In the genomic region with DNA sequence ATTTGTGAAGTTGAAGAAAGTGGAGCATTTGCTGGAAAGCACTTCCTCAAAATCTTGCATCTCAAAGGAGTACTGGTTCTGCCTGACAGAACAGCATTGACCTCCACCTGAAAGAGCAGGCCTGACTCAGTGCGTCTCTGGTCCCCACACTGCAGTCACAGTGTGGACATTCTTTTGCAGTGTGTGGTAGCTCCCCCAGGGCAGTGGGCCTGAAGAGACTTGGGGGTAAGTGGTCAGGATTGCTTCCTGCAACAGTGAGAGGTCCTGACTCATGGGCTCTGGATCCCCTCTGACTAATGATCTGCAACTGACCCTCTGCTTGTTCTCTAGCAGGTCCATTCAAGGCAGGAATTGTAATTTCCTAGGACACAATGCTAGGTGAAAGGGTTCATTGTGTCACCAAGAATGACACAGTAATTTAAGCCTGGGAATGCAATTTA, we compare ENCODE assay signal across 10 cellular contexts.
A peak's percentile ranks its signal among the peaks of the same experiment; 100 is the strongest.
DNase-seq lines count a peak whose midpoint lies in the region; ATAC-seq and TF ChIP-seq lines count a peak whose summit lies in the region.
"Had no signal": no experiment of that assay in that cellular context is flagged by ENCODE, and none has a peak within 500 bp of the region (broad histone marks: within the 10 kb centered on the region; RNA-seq: fewer than 3 reads in every experiment).

No MANE protein-coding gene starts in this region.

- no peaks in the 10 kb centered on the region for H3K79me2 ChIP-seq in neural progenitor cell (ENCODE audit: low read depth)
- H3K79me2 ChIP-seq: parathyroid adenoma had no signal

- no peaks in the 10 kb centered on the region for H3K9me3 ChIP-seq in neural progenitor cell (ENCODE audit: low read depth)

- no peaks in the 10 kb centered on the region for H3K27me3 ChIP-seq in neural progenitor cell
- H3K27me3 ChIP-seq: cardiac muscle cell had no signal

- no peaks in the 10 kb centered on the region for H4K20me1 ChIP-seq in neural progenitor cell (ENCODE audit: low read depth)

- peak overlapping the region; percentile 30 for H3K4me3 Mint-ChIP-seq in neural progenitor cell
- H3K4me3 Mint-ChIP-seq in activated naive CD8-positive, alpha-beta T cell treated with anti-CD3 and anti-CD28 coated beads for 36 hours = no peak overlapping the region
- no peak overlapping the region for H3K4me3 Mint-ChIP-seq in progenitor cell of endocrine pancreas (ENCODE audit: low read depth)

- TF ChIP-seq CTCF in neural progenitor cell (IDR thresholded peaks at IDR 0.05) (no peak), progenitor cell of endocrine pancreas (IDR thresholded peaks at IDR 0.05; ENCODE audit: unreplicated experiment) (no peak)

- no peak overlapping the region for H3K27ac Mint-ChIP-seq in neural progenitor cell
- no peak overlapping the region for H3K27ac Mint-ChIP-seq in activated naive CD8-positive, alpha-beta T cell treated with anti-CD3 and anti-CD28 coated beads for 36 hours
- no peak overlapping the region for H3K27ac Mint-ChIP-seq in progenitor cell of endocrine pancreas

- H3K4me1 ChIP-seq in neural progenitor cell = peaks cover 28% of the 10 kb centered on the region
- H3K4me1 ChIP-seq: parathyroid adenoma had no signal

- no peaks in the 10 kb centered on the region for H3K36me3 ChIP-seq in neural progenitor cell
- H3K36me3 ChIP-seq: cardiac muscle cell had no signal

- H3F3A ChIP-seq in neural progenitor cell (ENCODE audit: low read depth) = peaks cover 13% of the 10 kb centered on the region

- H3K27me3 Mint-ChIP-seq in neural progenitor cell (ENCODE audit: insufficient read depth, low read depth) (peaks cover 2% of the 10 kb centered on the region), progenitor cell of endocrine pancreas (no peaks in the 10 kb centered on the region)
- H3K27me3 Mint-ChIP-seq in activated naive CD8-positive, alpha-beta T cell treated with anti-CD3 and anti-CD28 coated beads for 36 hours = peaks cover 5% of the 10 kb centered on the region

- H3K36me3 Mint-ChIP-seq in neural progenitor cell (no peaks in the 10 kb centered on the region), progenitor cell of endocrine pancreas (ENCODE audit: insufficient read depth) (no peaks in the 10 kb centered on the region)
- H3K36me3 Mint-ChIP-seq in activated naive CD8-positive, alpha-beta T cell treated with anti-CD3 and anti-CD28 coated beads for 36 hours = no peaks in the 10 kb centered on the region

- no peak overlapping the region for H3K4me3 ChIP-seq in neural progenitor cell
- H3K4me3 ChIP-seq: cardiac muscle cell had no signal

- ATAC-seq in GM18909 (IDR thresholded peaks at IDR 0.05; ENCODE audit: poor library complexity, unreplicated experiment) (peak; percentile 67), HG02938 (IDR thresholded peaks at IDR 0.05; ENCODE audit: unreplicated experiment) (peak; percentile 58), SK-N-SH treated with all-trans-retinoic acid at 6 μM for 48 hours (peak; percentile 72)

- H3K4me1 Mint-ChIP-seq in neural progenitor cell (peaks cover 31% of the 10 kb centered on the region), progenitor cell of endocrine pancreas (ENCODE audit: low read depth) (peaks cover 4% of the 10 kb centered on the region)
- no peaks in the 10 kb centered on the region for H3K4me1 Mint-ChIP-seq in activated naive CD8-positive, alpha-beta T cell treated with anti-CD3 and anti-CD28 coated beads for 36 hours

- H3K27ac ChIP-seq in neural progenitor cell = no peak overlapping the region
- H3K27ac ChIP-seq: cardiac muscle cell, parathyroid adenoma had no signal

- H3K9me3 Mint-ChIP-seq in neural progenitor cell = peaks cover 8% of the 10 kb centered on the region
- peaks cover 3% of the 10 kb centered on the region for H3K9me3 Mint-ChIP-seq in activated naive CD8-positive, alpha-beta T cell treated with anti-CD3 and anti-CD28 coated beads for 36 hours
- H3K9me3 Mint-ChIP-seq in progenitor cell of endocrine pancreas (ENCODE audit: low read depth) = peaks cover 3% of the 10 kb centered on the region

- no peak overlapping the region for H2AFZ ChIP-seq in neural progenitor cell (replicated peaks)
- H2AFZ ChIP-seq: parathyroid adenoma had no signal

- H3K9ac ChIP-seq in neural progenitor cell = no peak overlapping the region
- H3K9ac ChIP-seq: parathyroid adenoma had no signal

- peak overlapping the region; percentile 33 for H3K4me2 ChIP-seq in neural progenitor cell

- intact Hi-C loops in head of caudate nucleus (cut with DNase I) = no loop called here

- DNase-seq in neural progenitor cell (ENCODE audit: low spot score) (peak; percentile 34), C1 segment of cervical spinal cord (lab: John Stamatoyannopoulos, UW) (no peak), head of caudate nucleus (no peak), progenitor cell of endocrine pancreas (ENCODE audit: low spot score, unreplicated experiment) (no peak)
- no peak for DNase-seq in activated naive CD8-positive, alpha-beta T cell treated with anti-CD3 and anti-CD28 coated beads for 36 hours

TF ChIP-seq in SK-N-SH treated with all-trans-retinoic acid at 6 μM for 48 hours, 23 proteins besides CTCF, POLR2A, EP300 and RAD21:
- TF ChIP-seq OSR1 (CRISPR knock-in tag; IDR thresholded peaks at IDR 0.05) (no peak), SNAI2 (CRISPR knock-in tag; IDR thresholded peaks at IDR 0.05) (no peak), PPARA (CRISPR knock-in tag; IDR thresholded peaks at IDR 0.05; ENCODE audit: borderline replicate concordance) (no peak), GLIS3 (CRISPR knock-in tag; IDR thresholded peaks at IDR 0.05) (no peak), ZNF70 (CRISPR knock-in tag; IDR thresholded peaks at IDR 0.05) (no peak), ZNF8 (CRISPR knock-in tag; IDR thresholded peaks at IDR 0.05) (no peak), TOX (CRISPR knock-in tag; IDR thresholded peaks at IDR 0.05; ENCODE audit: borderline replicate concordance) (no peak), RARB (CRISPR knock-in tag; IDR thresholded peaks at IDR 0.05) (no peak), ZC3H10 (CRISPR knock-in tag; IDR thresholded peaks at IDR 0.05) (no peak), ARNTL (CRISPR knock-in tag; IDR thresholded peaks at IDR 0.05; ENCODE audit: borderline replicate concordance, low read depth) (no peak), CSDC2 (CRISPR knock-in tag; IDR thresholded peaks at IDR 0.05) (no peak)
- TF ChIP-seq, protein P1, sequence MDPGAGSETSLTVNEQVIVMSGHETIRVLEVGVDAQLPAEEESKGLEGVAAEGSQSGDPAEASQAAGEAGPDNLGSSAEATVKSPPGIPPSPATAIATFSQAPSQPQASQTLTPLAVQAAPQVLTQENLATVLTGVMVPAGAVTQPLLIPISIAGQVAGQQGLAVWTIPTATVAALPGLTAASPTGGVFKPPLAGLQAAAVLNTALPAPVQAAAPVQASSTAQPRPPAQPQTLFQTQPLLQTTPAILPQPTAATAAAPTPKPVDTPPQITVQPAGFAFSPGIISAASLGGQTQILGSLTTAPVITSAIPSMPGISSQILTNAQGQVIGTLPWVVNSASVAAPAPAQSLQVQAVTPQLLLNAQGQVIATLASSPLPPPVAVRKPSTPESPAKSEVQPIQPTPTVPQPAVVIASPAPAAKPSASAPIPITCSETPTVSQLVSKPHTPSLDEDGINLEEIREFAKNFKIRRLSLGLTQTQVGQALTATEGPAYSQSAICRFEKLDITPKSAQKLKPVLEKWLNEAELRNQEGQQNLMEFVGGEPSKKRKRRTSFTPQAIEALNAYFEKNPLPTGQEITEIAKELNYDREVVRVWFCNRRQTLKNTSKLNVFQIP (CRISPR knock-in tag; IDR thresholded peaks at IDR 0.05; ENCODE audit: borderline replicate concordance, low read depth) = no peak
- TF ChIP-seq, protein P2, sequence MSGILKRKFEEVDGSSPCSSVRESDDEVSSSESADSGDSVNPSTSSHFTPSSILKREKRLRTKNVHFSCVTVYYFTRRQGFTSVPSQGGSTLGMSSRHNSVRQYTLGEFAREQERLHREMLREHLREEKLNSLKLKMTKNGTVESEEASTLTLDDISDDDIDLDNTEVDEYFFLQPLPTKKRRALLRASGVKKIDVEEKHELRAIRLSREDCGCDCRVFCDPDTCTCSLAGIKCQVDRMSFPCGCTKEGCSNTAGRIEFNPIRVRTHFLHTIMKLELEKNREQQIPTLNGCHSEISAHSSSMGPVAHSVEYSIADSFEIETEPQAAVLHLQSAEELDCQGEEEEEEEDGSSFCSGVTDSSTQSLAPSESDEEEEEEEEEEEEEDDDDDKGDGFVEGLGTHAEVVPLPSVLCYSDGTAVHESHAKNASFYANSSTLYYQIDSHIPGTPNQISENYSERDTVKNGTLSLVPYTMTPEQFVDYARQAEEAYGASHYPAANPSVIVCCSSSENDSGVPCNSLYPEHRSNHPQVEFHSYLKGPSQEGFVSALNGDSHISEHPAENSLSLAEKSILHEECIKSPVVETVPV (CRISPR knock-in tag; IDR thresholded peaks at IDR 0.05) = no peak
TF ChIP-seq in SK-N-SH treated with all-trans-retinoic acid at 6 μM for 48 hours: peak in this region for 0.
